In genomic region chr1:9597361-9598315, GRCh38 we compare ENCODE assay signal across 22 cellular contexts.
"Had no signal": no experiment of that assay in that cellular context is flagged by ENCODE, and none has a peak within 500 bp of the region (broad histone marks: within the 10 kb centered on the region; RNA-seq: fewer than 3 reads in every experiment).

No MANE protein-coding gene starts in this region.

- H3K27ac Mint-ChIP-seq: endodermal cell, nephron progenitor cell had no signal

- H3K9me3 Mint-ChIP-seq: endodermal cell, nephron progenitor cell had no signal

- H3K27me3 ChIP-seq: neutrophil, spleen, stomach, transverse colon had no signal

- H3K9me3 ChIP-seq: neutrophil, spleen, stomach, thoracic aorta, transverse colon had no signal

- H3K4me3 ChIP-seq: lung, spleen, stomach, thoracic aorta, transverse colon had no signal

- DNase-seq: effector CD4-positive, alpha-beta T cell; endodermal cell; foreskin melanocyte; head of caudate nucleus; hippocampal formation; left colon; left ventricle myocardium superior; mesenchymal stem cell; midbrain; nephron progenitor cell; stimulated activated CD4-positive, alpha-beta T cell treated with anti-CD3 and anti-CD28 coated beads, Interleukin-15, amount 100 ng/mL, for 24 hours; stimulated activated CD4-positive, alpha-beta T cell treated with anti-CD3 and anti-CD28 coated beads, Interleukin-1b, Interleukin-23, amount 100 ng/mL, for 48 hours; stimulated activated CD4-positive, alpha-beta T cell treated with anti-CD3 and anti-CD28 coated beads, Interleukin-4, amount 100 ng/mL, for 24 hours; stimulated activated naive CD4-positive, alpha-beta T cell; stomach; substantia nigra; transverse colon had no signal

- H3K4me3 Mint-ChIP-seq: endodermal cell, nephron progenitor cell had no signal

- ATAC-seq: left colon, left ventricle myocardium superior, sciatic nerve had no signal

- H3K27ac ChIP-seq: neutrophil, spleen, stomach, thoracic aorta, transverse colon had no signal
